In the genomic region with DNA sequence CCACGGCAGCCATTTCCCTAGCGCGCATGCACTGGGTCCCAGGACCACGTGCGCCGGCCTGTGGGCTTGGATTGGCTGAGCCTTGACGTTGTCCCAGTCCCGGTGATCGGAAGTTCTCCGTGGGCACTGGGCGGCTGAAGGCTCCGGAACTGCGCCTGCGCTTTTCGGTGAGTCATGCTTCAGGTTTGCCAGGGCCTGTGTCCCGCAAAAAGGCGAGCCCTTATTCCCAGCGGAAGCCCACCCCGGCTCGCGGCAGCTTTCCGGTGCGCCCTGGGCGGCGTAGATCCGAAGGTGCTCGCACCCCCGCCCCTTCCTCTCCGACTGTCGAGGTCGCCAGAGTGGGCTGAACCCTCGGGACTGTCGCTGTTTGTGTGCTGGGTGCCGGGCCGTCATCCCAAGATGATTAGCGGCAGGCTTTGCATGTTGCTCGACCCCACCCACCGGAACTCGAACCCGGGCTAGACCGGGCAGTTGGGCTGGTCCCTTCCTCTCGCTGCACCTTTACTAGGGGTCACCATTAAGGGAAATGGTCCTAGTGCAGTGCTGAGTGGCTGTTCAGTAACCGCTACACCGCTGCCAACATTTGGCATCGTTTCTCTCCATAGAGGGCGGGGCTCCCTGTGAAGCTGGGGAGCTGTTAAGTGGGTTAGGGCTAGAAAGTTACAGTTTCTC, we compare ENCODE assay signal across 8 cellular contexts. TPM values are rescaled to one million over a fixed set of nuclear protein-coding genes. Genes with fewer than 3 reads are reported as not detected.
A peak's percentile ranks its signal among the peaks of the same experiment; 100 is the strongest.
DNase-seq lines count a peak whose midpoint lies in the region; ATAC-seq, FAIRE-seq and TF ChIP-seq lines count a peak whose summit lies in the region.

A gene with protein sequence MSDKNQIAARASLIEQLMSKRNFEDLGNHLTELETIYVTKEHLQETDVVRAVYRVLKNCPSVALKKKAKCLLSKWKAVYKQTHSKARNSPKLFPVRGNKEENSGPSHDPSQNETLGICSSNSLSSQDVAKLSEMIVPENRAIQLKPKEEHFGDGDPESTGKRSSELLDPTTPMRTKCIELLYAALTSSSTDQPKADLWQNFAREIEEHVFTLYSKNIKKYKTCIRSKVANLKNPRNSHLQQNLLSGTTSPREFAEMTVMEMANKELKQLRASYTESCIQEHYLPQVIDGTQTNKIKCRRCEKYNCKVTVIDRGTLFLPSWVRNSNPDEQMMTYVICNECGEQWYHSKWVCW (plus strand): TSS at position 120 of the 672 bp plus-strand sequence. CDS start 9,368 bp downstream, outside the sequence.

- TF ChIP-seq CTCF in OCI-LY3 (IDR thresholded peaks at IDR 0.05; ENCODE audit: low read depth, low read length) (no peak), endothelial cell of umbilical vein (IDR thresholded peaks at IDR 0.05; ENCODE audit: extremely low read depth in 1 of 2, insufficient read depth in 1 of 2, low read depth in 1 of 2, low read length in 2 of 2) (no peak), mesothelial cell of epicardium (IDR thresholded peaks at IDR 0.05; ENCODE audit: unreplicated experiment) (no peak)

- no peaks in the 10 kb centered on the region for H3K27me3 Mint-ChIP-seq in mesothelial cell of epicardium (ENCODE audit: low read depth)

- under 1% methylated on average over 46 of the region's 46 CpGs for WGBS in HUES64

- peak within 1 kb of the TSS; percentile 82 for H3K4me3 Mint-ChIP-seq in mesothelial cell of epicardium

- H3K27ac Mint-ChIP-seq in mesothelial cell of epicardium = peak within 1 kb of the TSS; percentile 93

- H3K4me2 ChIP-seq in OCI-LY3 (ENCODE audit: low read length) (peak within 1 kb of the TSS; percentile 94), endothelial cell of umbilical vein (ENCODE audit: insufficient read depth, low read length) (peak within 1 kb of the TSS; percentile 84)

- FAIRE-seq in endothelial cell of umbilical vein (lab: Jason Lieb, UNC) = peak; percentile 100

- H3K4me1 ChIP-seq in HUES64 (ENCODE audit: insufficient read depth, low read length) (peaks cover 4% of the 10 kb centered on the region; the same call in 1 of the 2 replicates), OCI-LY3 (ENCODE audit: low read length) (peaks cover 9% of the 10 kb centered on the region), endothelial cell of umbilical vein (ENCODE audit: control insufficient read depth, extremely low read depth, insufficient read depth, low read length) (peaks cover 6% of the 10 kb centered on the region)

- BruUV-seq in endothelial cell of umbilical vein (replicated peaks; lab: Mats Ljungman, UMichigan) = TSS peak; percentile 79

- H3K9ac ChIP-seq in HUES64 (ENCODE audit: low read depth, low read length) = peak within 1 kb of the TSS; percentile 73
- H3K9ac ChIP-seq in OCI-LY3 (ENCODE audit: low read length) = peak within 1 kb of the TSS; percentile 79
- peak within 1 kb of the TSS; percentile 86 for H3K9ac ChIP-seq in endothelial cell of umbilical vein (replicated peaks; ENCODE audit: extremely low read depth, insufficient read depth, low read length)

- peak; percentile 59 for TF ChIP-seq POLR2A in endothelial cell of umbilical vein (IDR thresholded peaks at IDR 0.05; ENCODE audit: low read depth, low read length)

- POLR2A ChIA-PET in endothelial cell of umbilical vein (lab: Charles Lee) = interaction anchor here (0.6 kb wide), 1 partner anchor 377 kb away, joined by 3 read pairs; the partner anchor contains the start of gene GEMIN8

- H3K27ac ChIP-seq in HUES64 (ENCODE audit: low read depth, low read length) (peak within 1 kb of the TSS; percentile 93), OCI-LY3 (ENCODE audit: low read length) (peak within 1 kb of the TSS; percentile 88), endothelial cell of umbilical vein (ENCODE audit: insufficient read depth, low read depth, low read length) (peak within 1 kb of the TSS; percentile 63)

- H3K9me3 Mint-ChIP-seq in mesothelial cell of epicardium = peaks cover 7% of the 10 kb centered on the region

- peak; percentile 95 for ATAC-seq in GM21515 (IDR thresholded peaks at IDR 0.05; ENCODE audit: unreplicated experiment)

- dilution Hi-C loops in endothelial cell of umbilical vein (cut with MboI; ENCODE audit: extremely low pct_ligation_motif_present, low sequenced_read_pairs) = no loop called here

- CTCF ChIA-PET in endothelial cell of umbilical vein (lab: Charles Lee) = no interaction called here

- H3K4me1 Mint-ChIP-seq in mesothelial cell of epicardium = peaks cover 10% of the 10 kb centered on the region

- no peaks in the 10 kb centered on the region for H3K36me3 ChIP-seq in HUES64 (ENCODE audit: insufficient read depth, low read length)
- no peaks in the 10 kb centered on the region for H3K36me3 ChIP-seq in OCI-LY3 (replicated peaks; ENCODE audit: low read depth, low read length)
- H3K36me3 ChIP-seq in endothelial cell of umbilical vein (ENCODE audit: control insufficient read depth in 2 of 2, extremely low read depth in 1 of 2, insufficient read depth in 2 of 2, low read length in 2 of 2) = no peaks in the 10 kb centered on the region

- DNase-seq in DMS 273 (lab: John Stamatoyannopoulos, UW; ENCODE audit: unreplicated experiment) = peak; percentile 98
- peak; percentile 84 for DNase-seq in activated T-cell treated with anti-CD3 and anti-CD28 coated beads for 1 hour (ENCODE audit: low read depth)
- peak; percentile 95 for DNase-seq in endothelial cell of umbilical vein (ENCODE audit: low read depth, low spot score)
- peak; percentile 80 to 90 for DNase-seq in mesothelial cell of epicardium (ENCODE audit: low spot score in 2 of 2, unreplicated experiment in 2 of 2)
- peak; percentile 87 to 95 for DNase-seq in stimulated activated CD8-positive, alpha-beta memory T cell treated with anti-CD3 and anti-CD28 coated beads, Interleukin-15, amount 100 ng/mL, for 4 hours (ENCODE audit: low read depth in 2 of 2)

- H3K79me2 ChIP-seq in OCI-LY3 (ENCODE audit: low read length) = peaks cover 10% of the 10 kb centered on the region
- no peaks in the 10 kb centered on the region for H3K79me2 ChIP-seq in endothelial cell of umbilical vein (ENCODE audit: control insufficient read depth, insufficient read depth, low read length)

- H2AFZ ChIP-seq in OCI-LY3 (ENCODE audit: low read depth, low read length) (peak within 1 kb of the TSS; percentile 72), endothelial cell of umbilical vein (ENCODE audit: low read depth, low read length) (peak within 1 kb of the TSS; percentile 60)

- H3K4me3 ChIP-seq in HUES64 (ENCODE audit: low read length) (peak within 1 kb of the TSS; percentile 80), OCI-LY3 (ENCODE audit: low read length) (peak within 1 kb of the TSS; percentile 91), endothelial cell of umbilical vein (replicated peaks in 1 of 3; ENCODE audit: insufficient read depth in 1 of 3, low read depth in 1 of 3, low read length in 3 of 3) (peak within 1 kb of the TSS; percentile 33 to 89 (median 87))

- H3K9me1 ChIP-seq in endothelial cell of umbilical vein (replicated peaks; ENCODE audit: control insufficient read depth, extremely low read depth, insufficient read depth, low read length) = no peaks in the 10 kb centered on the region

- H3K9me3 ChIP-seq in HUES64 (ENCODE audit: insufficient read depth, low read depth, low read length) (no peaks in the 10 kb centered on the region), OCI-LY3 (ENCODE audit: insufficient read depth, low read length) (no peaks in the 10 kb centered on the region), endothelial cell of umbilical vein (replicated peaks; ENCODE audit: control insufficient read depth, insufficient read depth, low read length) (no peaks in the 10 kb centered on the region)

- intact Hi-C loops in endothelial cell of umbilical vein (cut with micrococcal nuclease) = loop anchor here (1.0 to 2.0 kb wide), 5 partner anchors 36 to 702 kb away; partner anchors contain the start of genes OFD1, RAB9A and TRAPPC2

- H3K27me3 ChIP-seq in HUES64 (ENCODE audit: insufficient read depth, low read length) = no peaks in the 10 kb centered on the region
- no peaks in the 10 kb centered on the region for H3K27me3 ChIP-seq in OCI-LY3 (ENCODE audit: low read depth, low read length)
- no peaks in the 10 kb centered on the region for H3K27me3 ChIP-seq in endothelial cell of umbilical vein (ENCODE audit: control insufficient read depth in 2 of 2, insufficient read depth in 2 of 2, low read length in 2 of 2)

- H4K20me1 ChIP-seq in OCI-LY3 (ENCODE audit: insufficient read depth, low read length) = no peaks in the 10 kb centered on the region
- no peaks in the 10 kb centered on the region for H4K20me1 ChIP-seq in endothelial cell of umbilical vein (replicated peaks; ENCODE audit: control insufficient read depth, extremely low read depth, insufficient read depth, low read length)

- no peaks in the 10 kb centered on the region for H3K36me3 Mint-ChIP-seq in mesothelial cell of epicardium

TF ChIP-seq in endothelial cell of umbilical vein, 7 proteins besides CTCF, POLR2A, EP300 and RAD21:
- peak; percentile 33 for TF ChIP-seq JUN (IDR thresholded peaks at IDR 0.05; ENCODE audit: borderline replicate concordance, insufficient read depth, insufficient read length, low read depth)
- peak; percentile 68 for TF ChIP-seq POLR2AphosphoS5 (IDR thresholded peaks at IDR 0.05; ENCODE audit: insufficient read depth, low read depth, low read length)
- TF ChIP-seq GATA2 (IDR thresholded peaks at IDR 0.05; ENCODE audit: insufficient read depth, insufficient read length, low read depth, low read length) = no peak
- TF ChIP-seq MAX (IDR thresholded peaks at IDR 0.05; ENCODE audit: insufficient read depth, insufficient read length) = peak; percentile 99
- TF ChIP-seq FOS (IDR thresholded peaks at IDR 0.05; ENCODE audit: borderline replicate concordance, insufficient read depth, low read length) = peak; percentile 73

RNA-seq across cellular contexts. Expression of the gene that starts here (rescaled TPM):
- polyA plus RNA-seq in HUES64 (2013, experiment 1 of 2) = 2.4 TPM
- polyA plus RNA-seq in HUES64 (2013, experiment 2 of 2) = 2.3 TPM
- total RNA-seq in endothelial cell of umbilical vein = 0.75 and 1.8 TPM in 2 replicates
- 0.32 and 0.38 TPM in 2 replicates for polyA plus RNA-seq in endothelial cell of umbilical vein
- polyA plus RNA-seq in endothelial cell of umbilical vein (2011; cell fraction: cytosol; rRNA removed) = 0.56 and 0.75 TPM in 2 replicates
- polyA plus RNA-seq in endothelial cell of umbilical vein (2011; cell fraction: nucleus; rRNA removed) = 1.3 TPM in 2 replicates
- polyA plus RNA-seq in endothelial cell of umbilical vein (2012) = 0.56 and 0.80 TPM in 2 replicates
- 0.93 and 1.5 TPM in 2 replicates for polyA minus RNA-seq in endothelial cell of umbilical vein
- 1.7 TPM for polyA minus RNA-seq in endothelial cell of umbilical vein (2011; cell fraction: cytosol; rRNA and poly(A)+ RNA removed)
- 0.53 and 1.4 TPM in 2 replicates for polyA minus RNA-seq in endothelial cell of umbilical vein (2011; cell fraction: nucleus; rRNA and poly(A)+ RNA removed)
- total RNA-seq in mesothelial cell of epicardium = 3.3 to 3.8 TPM (median 3.4 TPM) in 3 replicates

Comparison
In these comparisons a context has a peak if more than half of its experiments do, and no peak if none do; other contexts are left out.
1. Peak in every context shown above with its lines: DNase-seq, ATAC-seq, H3K4me3 ChIP-seq and H3K27ac ChIP-seq.